ENCODE assay signal across 16 cellular contexts in the genomic region with DNA sequence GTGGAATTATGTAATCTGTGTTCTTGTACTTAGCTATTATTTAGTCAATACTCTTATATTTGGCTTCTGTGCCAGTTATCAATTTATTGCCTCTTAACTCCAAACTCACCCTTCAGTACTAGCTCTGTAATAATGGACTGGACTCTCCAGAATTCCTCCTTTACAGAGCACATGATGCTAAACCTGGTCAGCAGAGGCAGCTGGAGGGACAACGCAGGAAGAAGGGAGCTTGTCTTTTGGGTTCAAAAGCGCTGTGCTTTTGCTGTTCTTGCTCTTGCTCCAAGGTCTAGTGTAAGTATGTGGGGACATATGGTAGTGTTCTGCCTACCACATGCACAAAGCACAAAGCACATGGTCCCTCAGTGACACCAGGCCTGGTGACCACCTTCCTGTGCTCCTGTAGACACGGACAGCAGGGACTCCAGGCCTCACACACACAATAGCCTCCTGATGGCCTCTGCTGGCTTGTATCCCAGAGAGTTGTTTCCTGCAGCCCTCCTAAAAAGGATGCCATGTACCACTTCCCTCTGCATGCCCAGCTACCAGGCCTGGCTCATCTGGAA. TPM values are rescaled to one million over a fixed set of nuclear protein-coding genes. Genes with fewer than 3 reads are reported as not detected.
DNase-seq lines count a peak whose midpoint lies in the region; FAIRE-seq and TF ChIP-seq lines count a peak whose summit lies in the region.
"Had no signal": no experiment of that assay in that cellular context is flagged by ENCODE, and none has a peak within 500 bp of the region (broad histone marks: within the 10 kb centered on the region; RNA-seq: fewer than 3 reads in every experiment).

No MANE protein-coding gene starts in this region.

- no peak overlapping the region for H3K4me2 ChIP-seq in OCI-LY7 (ENCODE audit: low read length)
- H3K4me2 ChIP-seq: BLaER1, KMS-11 had no signal

- WGBS in prostate gland, result 79% methylated on average over 3 of the region's 3 CpGs

- CTCF ChIA-PET in AG04449 (lab: Yijun Ruan, JAX) (interaction anchor here (0.8 to 2.9 kb wide), 5 partner anchors 11 to 36 kb away, joined by 3 to 15 read pairs (median 4); no protein-coding TSS in a partner anchor), OCI-LY7 (lab: Charles Lee; ENCODE audit: unreplicated experiment) (no interaction called here)

- H4K20me1 ChIP-seq in OCI-LY7 (ENCODE audit: insufficient read depth, low read length), result peaks cover 7% of the 10 kb centered on the region

- DNase-seq in AG04449 (ENCODE audit: low read depth, low spot score) (no peak), D721Med (ENCODE audit: insufficient read length, low spot score) (no peak), OCI-LY7 (ENCODE audit: low spot score) (no peak), epithelial cell of proximal tubule (ENCODE audit: low read depth) (no peak), T-helper 9 cell (no peak), GM20000 (ENCODE audit: low spot score) (no peak), prostate gland (ENCODE audit: low spot score) (no peak), DMS153 treated with DMSO at 0.1 percent for 48 hours (lab: John Stamatoyannopoulos, UW; ENCODE audit: unreplicated experiment) (no peak)
- DNase-seq: activated CD8-positive, alpha-beta T cell treated with anti-CD3 and anti-CD28 coated beads, Interleukin-2, amount 10 ng/mL, durations not matched to agents 7 days and 5 days; activated effector memory CD4-positive, alpha-beta T cell treated with Interleukin-2 at 50 U/mL for 16 hours; GM23248; NCI-H187; stimulated activated CD4-positive, alpha-beta T cell treated with anti-CD3 and anti-CD28 coated beads, Interleukin-4, amount 100 ng/mL, for 1 hour had no signal

- POLR2A ChIA-PET in AG04449 (lab: Yijun Ruan, JAX) (no interaction called here), OCI-LY7 (lab: Charles Lee) (interaction anchor here (0.6 to 1.6 kb wide), 4 partner anchors 12 to 32 kb away, joined by 3 to 4 read pairs (median 3); no protein-coding TSS in a partner anchor)

- TF ChIP-seq CTCF in AG04449 (IDR thresholded peaks at IDR 0.05; ENCODE audit: insufficient read depth, low read length, missing control alignments) (peak; percentile 5), D721Med (IDR thresholded peaks at IDR 0.05; ENCODE audit: insufficient read depth, missing control alignments) (peak; percentile 19), OCI-LY7 (conservative IDR thresholded peaks at IDR 0.05; ENCODE audit: low read length) (peak; percentile 45), epithelial cell of proximal tubule (conservative IDR thresholded peaks at IDR 0.05; ENCODE audit: low read depth, low read length) (peak; percentile 76), GM20000 (IDR thresholded peaks at IDR 0.05; ENCODE audit: extremely low read depth, missing control alignments) (no peak), prostate gland (IDR thresholded peaks at IDR 0.05) (no peak)

- intact Hi-C loops in OCI-LY7 (cut with micrococcal nuclease; ENCODE audit: unreplicated experiment) (no loop called here), prostate gland (cut with DNase I) (no loop called here)

- no peaks in the 10 kb centered on the region for H3K9me2 ChIP-seq in OCI-LY7 (ENCODE audit: insufficient read depth, low read length)

- H3K4me3 ChIP-seq in AG04449 (ENCODE audit: low read depth, low read length) (no peak overlapping the region), OCI-LY7 (ENCODE audit: low read depth, low read length, poor library complexity, severe bottlenecking) (no peak overlapping the region), epithelial cell of proximal tubule (ENCODE audit: low read depth, low read length) (no peak overlapping the region), prostate gland (no peak overlapping the region)
- H3K4me3 ChIP-seq: BLaER1, GM23248, SJSA1 had no signal

- H3K4me1 ChIP-seq in OCI-LY7 (ENCODE audit: insufficient read depth, low read length, poor library complexity, severe bottlenecking) (peaks cover 13% of the 10 kb centered on the region), prostate gland (replicated peaks) (peaks cover 10% of the 10 kb centered on the region)

- peaks cover 16% of the 10 kb centered on the region; the same call in 1 of the 2 replicates for H3K9me3 ChIP-seq in OCI-LY7 (ENCODE audit: low read length)
- H3K9me3 ChIP-seq in prostate gland, result no peaks in the 10 kb centered on the region
- H3K9me3 ChIP-seq: SJSA1 had no signal

- H3K27ac ChIP-seq in OCI-LY7 (ENCODE audit: low read depth, low read length, poor library complexity, severe bottlenecking) (no peak overlapping the region), prostate gland (peak overlapping the region in 1 of 2 donors; percentile 52)
- H3K27ac ChIP-seq: BLaER1, GM23248, KMS-11, SJSA1 had no signal

- BruUV-seq in OCI-LY7 (replicated peaks; lab: Mats Ljungman, UMichigan), result no TSS peak

- FAIRE-seq in D721Med (lab: Jason Lieb, UNC), result no peak

- H3K27me3 ChIP-seq in prostate gland (replicated peaks; ENCODE audit: insufficient read depth), result no peaks in the 10 kb centered on the region
- H3K27me3 ChIP-seq: BLaER1, SJSA1 had no signal

- no peak for TF ChIP-seq POLR2A in prostate gland (IDR thresholded peaks at IDR 0.05)

- H3K79me2 ChIP-seq in OCI-LY7 (ENCODE audit: insufficient read depth, low read depth, low read length), result peaks cover 54% of the 10 kb centered on the region; the same call in 1 of the 2 replicates

- H2AFZ ChIP-seq in OCI-LY7 (ENCODE audit: low read length), result no peak overlapping the region
- H2AFZ ChIP-seq: GM23248 had no signal

- H3K36me3 ChIP-seq in OCI-LY7 (ENCODE audit: insufficient read depth, low read length) (no peaks in the 10 kb centered on the region; the same call in 1 of the 2 replicates), prostate gland (no peaks in the 10 kb centered on the region)
- H3K36me3 ChIP-seq: SJSA1 had no signal

RNA-seq across cellular contexts. Expression of gene CHD6, which starts 46.1 kb away (rescaled TPM):
- total RNA-seq in OCI-LY7 (2014; rRNA removed; shearing (Covaris generic)), result 26.9 and 38.6 TPM in 2 replicates
- 45.7 and 55.4 TPM in 2 replicates for total RNA-seq in OCI-LY7 (2022)
- 6.4 and 22.3 TPM in 2 replicates for total RNA-seq in epithelial cell of proximal tubule
- 10 to 100 TPM; 40.9 to 72.0 TPM for total RNA-seq in prostate gland

Comparison
In these comparisons a context has a peak if more than half of its experiments do, and no peak if none do; other contexts are left out.
1. CTCF ChIP-seq: peak in AG04449 (single experiment), D721Med (single experiment), OCI-LY7 (single experiment) and epithelial cell of proximal tubule (single experiment); none in GM20000 (single experiment) and prostate gland (0 of 4).